Comparison of ENCODE assay signal across 8 cellular contexts in genomic region chr1:150256193-150256548, GRCh38. TPM values are rescaled to one million over a fixed set of nuclear protein-coding genes. Genes with fewer than 3 reads are reported as not detected.
DNase-seq lines count a peak whose midpoint lies in the region; ATAC-seq and TF ChIP-seq lines count a peak whose summit lies in the region.

No MANE protein-coding gene starts in this region.

- TF ChIP-seq CTCF in osteocyte (IDR thresholded peaks at IDR 0.05), result no peak
- no peak for TF ChIP-seq CTCF in brain microvascular endothelial cell (IDR thresholded peaks at IDR 0.05; ENCODE audit: low read depth, low read length, missing control alignments)

- peaks cover 35 to 45% of the 10 kb centered on the region in 2 donors for H3K27me3 Mint-ChIP-seq in CD8-positive, alpha-beta memory T cell
- H3K27me3 Mint-ChIP-seq in dendritic cell treated with granulocyte-macrophage colony-stimulating factor and Interleukin-4, amounts not matched to agents 40 ng/mL and 50 ng/mL, for 4 days, result peaks cover 61% of the 10 kb centered on the region
- H3K27me3 Mint-ChIP-seq in osteocyte (ENCODE audit: unreplicated experiment), result peaks cover 16% of the 10 kb centered on the region

- H3K9me3 Mint-ChIP-seq in CD8-positive, alpha-beta memory T cell, result peaks cover 0 to 3% (median 0%) of the 10 kb centered on the region in 5 donors
- no peaks in the 10 kb centered on the region for H3K9me3 Mint-ChIP-seq in dendritic cell treated with granulocyte-macrophage colony-stimulating factor and Interleukin-4, amounts not matched to agents 40 ng/mL and 50 ng/mL, for 4 days
- H3K9me3 Mint-ChIP-seq in osteocyte (ENCODE audit: unreplicated experiment), result no peaks in the 10 kb centered on the region

- intact Hi-C loops in dendritic cell treated with granulocyte-macrophage colony-stimulating factor and Interleukin-4, amounts not matched to agents 40 ng/mL and 50 ng/mL, for 4 days (cut with micrococcal nuclease), result loop anchor here (1.0 to 10.0 kb wide), 2 partner anchors 25 to 169 kb away; no protein-coding TSS in a partner anchor

- peaks cover 12% of the 10 kb centered on the region for H3K4me1 ChIP-seq in CD8-positive, alpha-beta memory T cell (ENCODE audit: insufficient read depth, low read length)

- peaks cover 16% of the 10 kb centered on the region for H3K27me3 ChIP-seq in CD8-positive, alpha-beta memory T cell (ENCODE audit: insufficient read depth, low read length, poor library complexity, severe bottlenecking)
- H3K27me3 ChIP-seq in brain microvascular endothelial cell (replicated peaks), result no peaks in the 10 kb centered on the region

- CTCF ChIA-PET in CD8-positive, alpha-beta memory T cell (lab: Charles Lee), result interaction anchor here (0.6 to 3.7 kb wide), 25 partner anchors 9 to 792 kb away, joined by 3 to 32 read pairs (median 4); partner anchors contain the start of genes ANP32E, APH1A, C1orf54 and C1orf56

- H3K4me3 Mint-ChIP-seq in CD8-positive, alpha-beta memory T cell, result peak overlapping the region; percentile 4 to 77 (median 48)
- H3K4me3 Mint-ChIP-seq in dendritic cell treated with granulocyte-macrophage colony-stimulating factor and Interleukin-4, amounts not matched to agents 40 ng/mL and 50 ng/mL, for 4 days, result peak overlapping the region; percentile 46
- peak overlapping the region; percentile 51 for H3K4me3 Mint-ChIP-seq in osteocyte (ENCODE audit: unreplicated experiment)

- H3K4me1 Mint-ChIP-seq in CD8-positive, alpha-beta memory T cell, result peaks cover 12 to 18% (median 14%) of the 10 kb centered on the region in 3 donors
- peaks cover 30% of the 10 kb centered on the region for H3K4me1 Mint-ChIP-seq in dendritic cell treated with granulocyte-macrophage colony-stimulating factor and Interleukin-4, amounts not matched to agents 40 ng/mL and 50 ng/mL, for 4 days (ENCODE audit: low read depth)
- H3K4me1 Mint-ChIP-seq in osteocyte (ENCODE audit: unreplicated experiment), result peaks cover 38% of the 10 kb centered on the region

- no peak overlapping the region for H3K27ac ChIP-seq in CD8-positive, alpha-beta memory T cell (ENCODE audit: low read depth, low read length)
- H3K27ac ChIP-seq in brain microvascular endothelial cell, result no peak overlapping the region

- H3K9me3 ChIP-seq in CD8-positive, alpha-beta memory T cell (ENCODE audit: low read length), result no peaks in the 10 kb centered on the region

- H3K36me3 Mint-ChIP-seq in CD8-positive, alpha-beta memory T cell, result no peaks in the 10 kb centered on the region
- H3K36me3 Mint-ChIP-seq in dendritic cell treated with granulocyte-macrophage colony-stimulating factor and Interleukin-4, amounts not matched to agents 40 ng/mL and 50 ng/mL, for 4 days (ENCODE audit: low read depth), result no peaks in the 10 kb centered on the region
- H3K36me3 Mint-ChIP-seq in osteocyte (ENCODE audit: unreplicated experiment), result no peaks in the 10 kb centered on the region

- in situ Hi-C loops in brain microvascular endothelial cell (cut with HindIII; ENCODE audit: low pct_ligation_motif_present, low sequenced_read_pairs), result no loop called here

- H3K4me3 ChIP-seq in CD8-positive, alpha-beta memory T cell (ENCODE audit: low read length), result no peak overlapping the region
- H3K4me3 ChIP-seq in brain microvascular endothelial cell (ENCODE audit: low read depth, low read length), result no peak overlapping the region

- ATAC-seq in GM21786 (IDR thresholded peaks at IDR 0.05; ENCODE audit: unreplicated experiment), result no peak
- no peak for ATAC-seq in HG03354 (IDR thresholded peaks at IDR 0.05; ENCODE audit: poor library complexity, severe bottlenecking, unreplicated experiment)

- POLR2A ChIA-PET in CD8-positive, alpha-beta memory T cell (lab: Charles Lee), result interaction anchor here (1.0 to 1.1 kb wide), 2 partner anchors 22 to 107 kb away, joined by 3 to 4 read pairs; no protein-coding TSS in a partner anchor

- DNase-seq in CD8-positive, alpha-beta memory T cell, result no peak
- DNase-seq in NCI-H146 (lab: John Stamatoyannopoulos, UW), result peak; percentile 16
- DNase-seq in osteocyte (ENCODE audit: extremely low spot score, unreplicated experiment), result no peak
- DNase-seq in brain microvascular endothelial cell, result no peak
- DNase-seq in erythroblast (lab: John Stamatoyannopoulos, UW), result no peak

- peak overlapping the region in 3 of 8 donors; percentile 17 to 86 (median 56) for H3K27ac Mint-ChIP-seq in CD8-positive, alpha-beta memory T cell
- H3K27ac Mint-ChIP-seq in dendritic cell treated with granulocyte-macrophage colony-stimulating factor and Interleukin-4, amounts not matched to agents 40 ng/mL and 50 ng/mL, for 4 days, result peak overlapping the region; percentile 70
- H3K27ac Mint-ChIP-seq in osteocyte (ENCODE audit: unreplicated experiment), result peak overlapping the region; percentile 92

- H3K36me3 ChIP-seq in CD8-positive, alpha-beta memory T cell (ENCODE audit: insufficient read depth, low read length), result no peaks in the 10 kb centered on the region
- H3K36me3 ChIP-seq in brain microvascular endothelial cell (replicated peaks), result no peaks in the 10 kb centered on the region

- TF ChIP-seq POLR2A in erythroblast (IDR thresholded peaks at IDR 0.05; ENCODE audit: low read length), result no peak

RNA-seq across cellular contexts. Expression of gene CA14, which starts 1.4 kb away (rescaled TPM):
- total RNA-seq in CD8-positive, alpha-beta memory T cell, result not detected
- polyA plus RNA-seq in CD8-positive, alpha-beta memory T cell, result 0.20 TPM
- total RNA-seq in osteocyte, result not detected in 2 replicates

RNA-seq across cellular contexts. Expression of gene APH1A, which starts 12.6 kb away (rescaled TPM):
- 100 to 1,000 TPM; 139 to 140 TPM for total RNA-seq in CD8-positive, alpha-beta memory T cell
- 63.4 TPM for polyA plus RNA-seq in CD8-positive, alpha-beta memory T cell
- total RNA-seq in osteocyte, result 138 and 147 TPM in 2 replicates

RNA-seq across cellular contexts. Expression of gene C1orf54, which starts 16.4 kb away (rescaled TPM):
- under 1 TPM; 0.60 to 0.61 TPM for total RNA-seq in CD8-positive, alpha-beta memory T cell
- polyA plus RNA-seq in CD8-positive, alpha-beta memory T cell, result 4.0 TPM
- total RNA-seq in osteocyte, result 49.9 and 55.6 TPM in 2 replicates

RNA-seq across cellular contexts. Expression of gene ANP32E, which starts 20.3 kb away (rescaled TPM):
- total RNA-seq in CD8-positive, alpha-beta memory T cell, result 100 to 1,000 TPM; 154 TPM
- polyA plus RNA-seq in CD8-positive, alpha-beta memory T cell, result 57.9 TPM
- total RNA-seq in osteocyte, result 29.5 and 32.2 TPM in 2 replicates

RNA-seq across cellular contexts. Expression of gene CIART, which starts 26.2 kb away (rescaled TPM):
- total RNA-seq in CD8-positive, alpha-beta memory T cell, result 1 to 10 TPM in 1 of 2 experiments, under 1 TPM in 1; 0.81 to 1.7 TPM
- 0.60 TPM for polyA plus RNA-seq in CD8-positive, alpha-beta memory T cell
- total RNA-seq in osteocyte, result 3.4 and 5.3 TPM in 2 replicates

Comparison
In these comparisons a context has a peak if more than half of its experiments do, and no peak if none do; other contexts are left out.
1. RNA of gene C1orf54, which starts 16.4 kb away (total RNA-seq): 49.9 to 55.6 TPM in osteocyte; 0.60 to 0.61 TPM in CD8-positive, alpha-beta memory T cell; every median in the first group is over 10 times any median in the second.
2. Peak in every context shown above with its lines, with median percentiles within 50 percentile points of each other: H3K4me3 Mint-ChIP-seq.